Comparison of ENCODE assay signal across 1 cellular context in the genomic region with DNA sequence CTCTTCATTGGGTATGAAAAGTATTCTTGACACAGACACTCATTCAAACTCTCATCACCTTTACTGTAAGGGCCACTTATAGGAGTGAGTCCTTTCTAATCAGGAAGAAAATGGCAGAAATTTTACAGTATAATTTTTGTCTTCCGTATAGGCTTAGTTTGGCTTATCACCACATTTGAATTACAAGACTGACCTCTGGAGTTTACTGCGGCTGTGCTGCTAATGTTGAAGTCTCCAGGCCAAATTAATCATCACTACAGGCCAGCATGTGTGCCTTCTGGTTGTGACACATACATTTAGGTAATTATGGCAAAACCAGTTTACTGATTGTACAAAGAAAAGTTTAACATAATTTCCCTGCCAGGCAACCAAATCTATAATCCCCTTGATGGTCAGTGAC.
TF ChIP-seq lines count a peak whose summit lies in the region.

No MANE protein-coding gene starts in this region.

TF ChIP-seq in H1, 55 proteins besides CTCF, POLR2A, EP300 and RAD21:
- TF ChIP-seq KDM5A (IDR thresholded peaks at IDR 0.05; ENCODE audit: low read length), result no peak
- no peak for TF ChIP-seq SP2 (IDR thresholded peaks at IDR 0.05; ENCODE audit: low read length)
- no peak for TF ChIP-seq FOSL1 (IDR thresholded peaks at IDR 0.05; ENCODE audit: insufficient read depth, low read depth, low read length)
- TF ChIP-seq YY1 (IDR thresholded peaks at IDR 0.05; ENCODE audit: low read depth, low read length), result no peak
- TF ChIP-seq RNF2 (IDR thresholded peaks at IDR 0.05; ENCODE audit: borderline replicate concordance, low read depth, low read length, missing control alignments, poor library complexity, severe bottlenecking), result no peak
- TF ChIP-seq JUN (IDR thresholded peaks at IDR 0.05; ENCODE audit: low read depth, low read length), result no peak
- TF ChIP-seq BRCA1 (IDR thresholded peaks at IDR 0.05; ENCODE audit: low read depth, low read length), result no peak
- no peak for TF ChIP-seq SAP30 (IDR thresholded peaks at IDR 0.05; ENCODE audit: insufficient read depth, insufficient replicate concordance, low read length)
- TF ChIP-seq CEBPB (IDR thresholded peaks at IDR 0.05; ENCODE audit: low read depth, low read length), result no peak
- TF ChIP-seq, protein P1, sequence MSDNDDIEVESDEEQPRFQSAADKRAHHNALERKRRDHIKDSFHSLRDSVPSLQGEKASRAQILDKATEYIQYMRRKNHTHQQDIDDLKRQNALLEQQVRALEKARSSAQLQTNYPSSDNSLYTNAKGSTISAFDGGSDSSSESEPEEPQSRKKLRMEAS (IDR thresholded peaks at IDR 0.05), result no peak
- TF ChIP-seq, protein P2, sequence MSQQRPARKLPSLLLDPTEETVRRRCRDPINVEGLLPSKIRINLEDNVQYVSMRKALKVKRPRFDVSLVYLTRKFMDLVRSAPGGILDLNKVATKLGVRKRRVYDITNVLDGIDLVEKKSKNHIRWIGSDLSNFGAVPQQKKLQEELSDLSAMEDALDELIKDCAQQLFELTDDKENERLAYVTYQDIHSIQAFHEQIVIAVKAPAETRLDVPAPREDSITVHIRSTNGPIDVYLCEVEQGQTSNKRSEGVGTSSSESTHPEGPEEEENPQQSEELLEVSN (IDR thresholded peaks at IDR 0.05), result no peak
